In genomic region chr2:100976634-100977391, GRCh38 we compare ENCODE assay signal across 9 cellular contexts. TPM values are rescaled to one million over a fixed set of nuclear protein-coding genes. Genes with fewer than 3 reads are reported as not detected.
DNase-seq lines count a peak whose midpoint lies in the region; ATAC-seq, FAIRE-seq and TF ChIP-seq lines count a peak whose summit lies in the region.
"Had no signal": no experiment of that assay in that cellular context is flagged by ENCODE, and none has a peak within 500 bp of the region (broad histone marks: within the 10 kb centered on the region; RNA-seq: fewer than 3 reads in every experiment).

No MANE protein-coding gene starts in this region.

- no peaks in the 10 kb centered on the region for H3K36me3 ChIP-seq in MG63

- no peak for FAIRE-seq in frontal cortex (lab: Jason Lieb, UNC)

- no peaks in the 10 kb centered on the region for H3K27me3 ChIP-seq in MG63

- peak overlapping the region in 3 of 8 donors; percentile 7 to 54 (median 13) for H3K4me3 Mint-ChIP-seq in naive B cell
- H3K4me3 Mint-ChIP-seq in progenitor cell of endocrine pancreas (ENCODE audit: low read depth): no peak overlapping the region

- H3K27me3 Mint-ChIP-seq in naive B cell: peaks cover 15 to 26% (median 19%) of the 10 kb centered on the region in 3 donors
- H3K27me3 Mint-ChIP-seq in progenitor cell of endocrine pancreas: peaks cover 5% of the 10 kb centered on the region

- TF ChIP-seq CTCF in GM13976 (IDR thresholded peaks at IDR 0.05; ENCODE audit: borderline replicate concordance, control extremely low read depth, extremely low read depth, insufficient read depth, missing control alignments) (no peak), progenitor cell of endocrine pancreas (IDR thresholded peaks at IDR 0.05; ENCODE audit: unreplicated experiment) (no peak)

- peaks cover 13 to 23% (median 14%) of the 10 kb centered on the region in 3 donors for H3K4me1 Mint-ChIP-seq in naive B cell
- H3K4me1 Mint-ChIP-seq in progenitor cell of endocrine pancreas (ENCODE audit: low read depth): peaks cover 4% of the 10 kb centered on the region

- H3K4me3 ChIP-seq in MG63: no peak overlapping the region

- in situ Hi-C loops in GM13976 (cut with MboI; ENCODE audit: low sequenced_read_pairs, unreplicated experiment): loop anchor here (25.0 kb wide), 2 partner anchors 540 to 715 kb away; no protein-coding TSS in a partner anchor

- no peaks in the 10 kb centered on the region for H3K9me3 ChIP-seq in MG63

- H3K9me3 Mint-ChIP-seq in naive B cell (no peaks in the 10 kb centered on the region), progenitor cell of endocrine pancreas (ENCODE audit: low read depth) (no peaks in the 10 kb centered on the region)

- ATAC-seq in GM21619 (IDR thresholded peaks at IDR 0.05; ENCODE audit: unreplicated experiment): peak; percentile 82
- peak; percentile 88 to 93 for ATAC-seq in naive B cell (ENCODE audit: low read depth in 2 of 2)

- peak; percentile 79 for DNase-seq in GM13976 (ENCODE audit: low spot score)
- DNase-seq in MG63: peak; percentile 53
- peak; percentile 36 for DNase-seq in naive B cell
- DNase-seq in frontal cortex (ENCODE audit: low spot score in 2 of 2): no peak
- DNase-seq in progenitor cell of endocrine pancreas (ENCODE audit: low spot score, unreplicated experiment): no peak
- DNase-seq in NCI-H748 (lab: John Stamatoyannopoulos, UW; ENCODE audit: unreplicated experiment): no peak
- no peak for DNase-seq in AG08395 (ENCODE audit: low spot score)
- DNase-seq: OCI-M1 had no signal

- H3K36me3 Mint-ChIP-seq in naive B cell (no peaks in the 10 kb centered on the region), progenitor cell of endocrine pancreas (ENCODE audit: insufficient read depth) (no peaks in the 10 kb centered on the region)

- H3K27ac Mint-ChIP-seq in naive B cell (peak overlapping the region in 4 of 6 donors; percentile 44 to 64 (median 52)), progenitor cell of endocrine pancreas (no peak overlapping the region)

RNA-seq across cellular contexts. Expression of gene RPL31, which starts 25.3 kb away (rescaled TPM):
- total RNA-seq in MG63 (2014; rRNA removed; shearing (Covaris generic); ENCODE audit: low replicate concordance): 544 and 1,616 TPM in 2 replicates
- polyA plus RNA-seq in naive B cell (ENCODE audit: low read depth in 6 of 6): 1,000 to 10,000 TPM; 4,155 to 6,073 (median 5,110) TPM
- total RNA-seq in frontal cortex (954 TPM), progenitor cell of endocrine pancreas (1,632 and 1,719 TPM in 2 replicates)

Comparison
In these comparisons a context has a peak if more than half of its experiments do, and no peak if none do; other contexts are left out.
1. DNase-seq: peak in GM13976 (single experiment), MG63 (single experiment) and naive B cell (single experiment); none in frontal cortex (0 of 2), progenitor cell of endocrine pancreas (single experiment), NCI-H748 (single experiment) and AG08395 (single experiment).